16 cellular contexts compared by ENCODE assay signal in genomic region chr15:66833372-66833771, GRCh38.
DNase-seq lines count a peak whose midpoint lies in the region; ATAC-seq, FAIRE-seq and TF ChIP-seq lines count a peak whose summit lies in the region.
"Had no signal": no experiment of that assay in that cellular context is flagged by ENCODE, and none has a peak within 500 bp of the region (broad histone marks: within the 10 kb centered on the region; RNA-seq: fewer than 3 reads in every experiment).

No MANE protein-coding gene starts in this region.

- no peaks in the 10 kb centered on the region for H4K20me1 ChIP-seq in K562 (replicated peaks; ENCODE audit: control insufficient read depth, insufficient read depth, low read length)

- in situ Hi-C loops in K562 (cut with MboI) = no loop called here

- TF ChIP-seq POLR2A in K562 (conservative IDR thresholded peaks at IDR 0.05) = no peak

- H3K36me3 Mint-ChIP-seq in CD14-positive monocyte (peaks cover 0 to 2% of the 10 kb centered on the region in 2 donors), nephron (ENCODE audit: low read depth) (no peaks in the 10 kb centered on the region)

- no peak overlapping the region for H3K4me3 ChIP-seq in K562
- H3K4me3 ChIP-seq: coronary artery, sigmoid colon had no signal

- H3K27me3 Mint-ChIP-seq in CD14-positive monocyte (ENCODE audit: low read depth in 3 of 3) (no peaks in the 10 kb centered on the region), nephron (ENCODE audit: low read depth) (peaks cover 16% of the 10 kb centered on the region)

- H3K4me1 Mint-ChIP-seq in CD14-positive monocyte (peaks cover 54% of the 10 kb centered on the region), nephron (peaks cover 13% of the 10 kb centered on the region)

- no TSS peak for BruUV-seq in K562 (replicated peaks; lab: Mats Ljungman, UMichigan)

- no peak for TF ChIP-seq RAD21 in K562 (CRISPR knock-in tag; conservative IDR thresholded peaks at IDR 0.05 in 1 of 2, IDR thresholded peaks at IDR 0.05 in 1 of 2)

- CTCF ChIA-PET in K562 (lab: Yijun Ruan, JAX; ENCODE audit: low intra/inter-chr PET ratio) = interaction anchor here (0.6 kb wide), 1 partner anchor 71 kb away, joined by 3 read pairs; no protein-coding TSS in a partner anchor

- H3K9me3 Mint-ChIP-seq in CD14-positive monocyte = peaks cover 0 to 12% (median 10%) of the 10 kb centered on the region in 7 donors
- no peaks in the 10 kb centered on the region for H3K9me3 Mint-ChIP-seq in nephron
- H3K9me3 Mint-ChIP-seq: activated naive CD4-positive, alpha-beta T cell treated with anti-CD3 and anti-CD28 coated beads for 36 hours had no signal

- H3K9me3 ChIP-seq in K562 (replicated peaks; ENCODE audit: control insufficient read depth, insufficient read depth, low read depth, low read length) = no peaks in the 10 kb centered on the region
- H3K9me3 ChIP-seq: sigmoid colon had no signal

- 77% methylated on average over 8 of the region's 8 CpGs for WGBS in K562 (ENCODE audit: insufficient coverage, low coverage, missing lambda C conversion rate)

- no peaks in the 10 kb centered on the region for H3K27me3 ChIP-seq in K562 (ENCODE audit: control insufficient read depth in 2 of 2, insufficient read depth in 2 of 2, low read length in 2 of 2)
- H3K27me3 ChIP-seq: sigmoid colon had no signal

- intact Hi-C loops in CD14-positive monocyte (cut with micrococcal nuclease) (loop anchor here in 1 of 2 donors (10.0 kb wide), 1 partner anchor 129 kb away; the partner anchor contains the start of gene SMAD6), K562 (cut with micrococcal nuclease) (no loop called here)

- TF ChIP-seq CTCF in CD14-positive monocyte (IDR thresholded peaks at IDR 0.05) (no peak), K562 (IDR thresholded peaks at IDR 0.05 in 2 of 3, conservative IDR thresholded peaks at IDR 0.05 in 1 of 3; ENCODE audit: insufficient read depth in 2 of 3, low read depth in 1 of 3, low read length in 3 of 3) (no peak), nephron (IDR thresholded peaks at IDR 0.05; ENCODE audit: unreplicated experiment in 3 of 3) (no peak)

- H2AFZ ChIP-seq in K562 (ENCODE audit: low read depth, low read length) = peak overlapping the region; percentile 42

- H3K27ac Mint-ChIP-seq in CD14-positive monocyte (peak overlapping the region; percentile 82 to 91 (median 90)), nephron (peak overlapping the region in 2 of 3 experiments; percentile 0 to 37)
- H3K27ac Mint-ChIP-seq: activated naive CD4-positive, alpha-beta T cell treated with anti-CD3 and anti-CD28 coated beads for 36 hours had no signal

- H3K4me1 ChIP-seq in K562 (replicated peaks in 1 of 2; ENCODE audit: control insufficient read depth in 2 of 2, insufficient read depth in 2 of 2, low read length in 2 of 2) = peaks cover 0 to 6% of the 10 kb centered on the region in 2 experiments; a peak in 1 of 5 replicates
- H3K4me1 ChIP-seq: sigmoid colon had no signal

- no peaks in the 10 kb centered on the region for H3K9me1 ChIP-seq in K562 (ENCODE audit: control insufficient read depth, insufficient read depth, low read length)

- H3K4me3 Mint-ChIP-seq in CD14-positive monocyte = no peak overlapping the region
- H3K4me3 Mint-ChIP-seq in nephron = no peak overlapping the region
- H3K4me3 Mint-ChIP-seq: activated naive CD4-positive, alpha-beta T cell treated with anti-CD3 and anti-CD28 coated beads for 36 hours had no signal

- no peak for FAIRE-seq in K562 (lab: Jason Lieb, UNC)

- DNase-seq in CD14-positive monocyte (ENCODE audit: low spot score) = no peak
- peak; percentile 66 for DNase-seq in NAMALWA (ENCODE audit: low spot score)
- no peak for DNase-seq in K562 (ENCODE audit: extremely low read depth in 1 of 4, low spot score in 3 of 4)
- no peak for DNase-seq in NCI-H187 treated with DMSO at 0.1 percent for 48 hours (lab: John Stamatoyannopoulos, UW)
- DNase-seq in SKM-1 (lab: John Stamatoyannopoulos, UW; ENCODE audit: unreplicated experiment) = no peak
- DNase-seq in foreskin melanocyte = no peak
- DNase-seq: activated CD4-positive, CD25-positive, alpha-beta regulatory T cell treated with anti-CD3 and anti-CD28 coated beads, Interleukin-2, amount 50 U/mL, for 72 hours; activated CD8-positive, alpha-beta memory T cell treated with anti-CD3 and anti-CD28 coated beads, Interleukin-2, amount 50 U/mL, for 4 hours; activated naive CD4-positive, alpha-beta T cell treated with anti-CD3 and anti-CD28 coated beads for 36 hours; NCI-H748 treated with DMSO at 0.1 percent for 48 hours; RPMI8226; sigmoid colon; T-helper 2 cell had no signal

- no peak for TF ChIP-seq EP300 in K562 (IDR thresholded peaks at IDR 0.05; ENCODE audit: low read length)

- POLR2A ChIA-PET in K562 (lab: Yijun Ruan, JAX) = interaction anchor here (1.6 kb wide), 1 partner anchor 12 kb away, joined by 4 read pairs; no protein-coding TSS in a partner anchor

- no peak overlapping the region for H3K27ac ChIP-seq in K562 (ENCODE audit: extremely low read depth, low read depth, low read length)
- H3K27ac ChIP-seq: coronary artery, sigmoid colon had no signal

- H3K4me2 ChIP-seq in K562 (ENCODE audit: insufficient read depth, low read length) = no peak overlapping the region

- H3K79me2 ChIP-seq in K562 (ENCODE audit: control insufficient read depth, insufficient read depth, low read length) = no peaks in the 10 kb centered on the region

- no peaks in the 10 kb centered on the region for H3K36me3 ChIP-seq in K562 (ENCODE audit: control insufficient read depth, insufficient read depth, low read length)
- H3K36me3 ChIP-seq: sigmoid colon had no signal

- ATAC-seq in K562 (0 out of 3 replicates have a peak, but pooled peaks have one; percentile 12), GM21390 (IDR thresholded peaks at IDR 0.05; ENCODE audit: unreplicated experiment) (no peak)

- peak overlapping the region in 1 of 2 experiments; percentile 19; a peak in 1 of 4 replicates for H3K9ac ChIP-seq in K562 (ENCODE audit: insufficient read depth in 1 of 2, low read depth in 2 of 2, low read length in 2 of 2)

TF ChIP-seq in K562, 482 proteins besides CTCF, POLR2A, EP300 and RAD21:
- TF ChIP-seq ZNF696 (CRISPR knock-in tag; conservative IDR thresholded peaks at IDR 0.05) = no peak
- TF ChIP-seq CSDE1 (IDR thresholded peaks at IDR 0.05) = no peak
- TF ChIP-seq ZBTB33 (CRISPR knock-in tag; IDR thresholded peaks at IDR 0.05) = no peak
- TF ChIP-seq DEAF1 (CRISPR knock-in tag; IDR thresholded peaks at IDR 0.05) = no peak
- TF ChIP-seq PTRF (tag; IDR thresholded peaks at IDR 0.05) = no peak
- no peak for TF ChIP-seq ZNF3 (CRISPR knock-in tag; IDR thresholded peaks at IDR 0.05)
- TF ChIP-seq HDAC1 (IDR thresholded peaks at IDR 0.05) = no peak
- no peak for TF ChIP-seq ZBTB1 (CRISPR knock-in tag; IDR thresholded peaks at IDR 0.05; ENCODE audit: borderline replicate concordance, low read depth)
- TF ChIP-seq E2F3 (CRISPR knock-in tag; IDR thresholded peaks at IDR 0.05) = no peak
- TF ChIP-seq TSC22D4 (tag; IDR thresholded peaks at IDR 0.05) = no peak
- TF ChIP-seq NR1H2 (CRISPR knock-in tag; IDR thresholded peaks at IDR 0.05) = no peak
- TF ChIP-seq HLTF (IDR thresholded peaks at IDR 0.05) = no peak
- TF ChIP-seq SRSF1 (IDR thresholded peaks at IDR 0.05; ENCODE audit: low read depth, low read length) = no peak
- no peak for TF ChIP-seq ZNF695 (CRISPR knock-in tag; IDR thresholded peaks at IDR 0.05)
